ENCODE assay signal across 9 cellular contexts in genomic region chr6:130037207-130037811, GRCh38.
A peak's percentile ranks its signal among the peaks of the same experiment; 100 is the strongest.
DNase-seq lines count a peak whose midpoint lies in the region; ATAC-seq and TF ChIP-seq lines count a peak whose summit lies in the region.
"Had no signal": no experiment of that assay in that cellular context is flagged by ENCODE, and none has a peak within 500 bp of the region (broad histone marks: within the 10 kb centered on the region; RNA-seq: fewer than 3 reads in every experiment).

No MANE protein-coding gene starts in this region.

- peak; percentile 66 for TF ChIP-seq CTCF in RWPE2 (IDR thresholded peaks at IDR 0.05; ENCODE audit: poor library complexity, severe bottlenecking)
- TF ChIP-seq CTCF in foreskin fibroblast (IDR thresholded peaks at IDR 0.05; ENCODE audit: low read depth, low read length) = peak; percentile 26

- in situ Hi-C loops in ACHN (cut with HindIII; ENCODE audit: low pct_ligation_motif_present, low pct_unique_long_range_greater_than_20kb, low sequenced_read_pairs) = no loop called here

- H3K36me3 ChIP-seq in RWPE2 (ENCODE audit: low read depth) = no peaks in the 10 kb centered on the region

- ATAC-seq in GM18502 (IDR thresholded peaks at IDR 0.05; ENCODE audit: poor library complexity, unreplicated experiment) (peak; percentile 60), RWPE2 (ENCODE audit: low read depth) (no peak), GM21717 (IDR thresholded peaks at IDR 0.05; ENCODE audit: unreplicated experiment) (no peak)

- DNase-seq in ACHN (peak; percentile 28), RWPE2 (ENCODE audit: low spot score) (no peak), foreskin fibroblast (peak in 1 of 2 donors; percentile 37), NCI-H226 (no peak), NCI-H2107 (lab: John Stamatoyannopoulos, UW) (no peak)
- DNase-seq in effector CD8-positive, alpha-beta T cell (lab: John Stamatoyannopoulos, UW) = no peak
- DNase-seq: amygdala had no signal

- no peak overlapping the region for H3K4me3 ChIP-seq in RWPE2 (ENCODE audit: severe bottlenecking)
- H3K4me3 ChIP-seq in foreskin fibroblast (ENCODE audit: low read depth in 1 of 2, low read length in 2 of 2) = no peak overlapping the region

- no peaks in the 10 kb centered on the region for H3K4me1 ChIP-seq in RWPE2 (ENCODE audit: insufficient read depth, poor library complexity, severe bottlenecking)

- H3K27me3 ChIP-seq in RWPE2 (ENCODE audit: insufficient read depth, poor library complexity, severe bottlenecking) = no peaks in the 10 kb centered on the region

- H3K9me3 ChIP-seq in RWPE2 (ENCODE audit: severe bottlenecking) = no peaks in the 10 kb centered on the region

- H3K27ac ChIP-seq in RWPE2 (ENCODE audit: poor library complexity, severe bottlenecking) = no peak overlapping the region
